19 cellular contexts compared by ENCODE assay signal in the genomic region with DNA sequence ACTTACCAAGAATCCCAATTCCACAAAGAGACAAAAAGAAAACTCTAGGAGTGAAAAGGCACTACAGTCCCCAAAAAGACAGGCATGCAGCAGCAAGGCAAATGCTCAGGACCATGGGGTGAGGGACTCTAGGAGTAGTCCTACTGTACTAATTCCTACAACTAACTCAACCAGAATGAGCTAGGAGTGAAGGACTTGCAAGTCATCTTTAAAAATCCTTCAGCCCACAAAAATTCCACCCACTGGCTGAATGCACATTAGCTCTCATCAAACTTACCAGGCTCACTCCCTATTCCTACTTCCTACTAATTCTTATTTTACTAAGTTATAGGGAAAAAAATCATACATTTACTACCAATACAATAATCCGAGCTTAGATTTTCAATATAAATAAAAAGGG.
"Had no signal": no experiment of that assay in that cellular context is flagged by ENCODE, and none has a peak within 500 bp of the region (broad histone marks: within the 10 kb centered on the region; RNA-seq: fewer than 3 reads in every experiment).

No MANE protein-coding gene starts in this region.

- H3K27ac ChIP-seq: esophagus squamous epithelium, left lung, parathyroid adenoma, right atrium auricular region, spleen, thoracic aorta, tibial nerve, upper lobe of left lung had no signal

- H3K9me3 Mint-ChIP-seq: effector memory CD8-positive, alpha-beta T cell; naive thymus-derived CD8-positive, alpha-beta T cell; stimulated activated naive B cell treated with anti-CD40 and anti-IgM and Interleukin-4, amounts not matched to agents 10 μg/mL and 1 μg/mL and 100 μg/mL, for 72 hours; stimulated activated naive CD8-positive, alpha-beta T cell treated with anti-CD3 and anti-CD28 coated beads, Interleukin-15, Interleukin-2, amounts not matched to agents 100 ng/mL and 50 ng/mL, for 24 hours had no signal

- H3K4me3 ChIP-seq: esophagus squamous epithelium, left lung, right atrium auricular region, spleen, thoracic aorta, tibial nerve, upper lobe of left lung had no signal

- DNase-seq: cerebellar nuclear complex; cortex of kidney; effector memory CD8-positive, alpha-beta T cell; erythroblast; esophagus squamous epithelium; left cardiac atrium; left lung; mesendoderm; midbrain; naive thymus-derived CD8-positive, alpha-beta T cell; spleen; stimulated activated naive B cell treated with anti-CD40 and anti-IgM and Interleukin-4, amounts not matched to agents 10 μg/mL and 1 μg/mL and 100 μg/mL, for 72 hours; upper lobe of left lung had no signal

- H2AFZ ChIP-seq: parathyroid adenoma had no signal

- H3K9ac ChIP-seq: parathyroid adenoma had no signal

- H3K4me3 Mint-ChIP-seq: effector memory CD8-positive, alpha-beta T cell; naive thymus-derived CD8-positive, alpha-beta T cell; stimulated activated naive B cell treated with anti-CD40 and anti-IgM and Interleukin-4, amounts not matched to agents 10 μg/mL and 1 μg/mL and 100 μg/mL, for 72 hours; stimulated activated naive CD8-positive, alpha-beta T cell treated with anti-CD3 and anti-CD28 coated beads, Interleukin-15, Interleukin-2, amounts not matched to agents 100 ng/mL and 50 ng/mL, for 24 hours had no signal

- H3K79me2 ChIP-seq: parathyroid adenoma had no signal

- H3K4me1 Mint-ChIP-seq: naive thymus-derived CD8-positive, alpha-beta T cell; stimulated activated naive B cell treated with anti-CD40 and anti-IgM and Interleukin-4, amounts not matched to agents 10 μg/mL and 1 μg/mL and 100 μg/mL, for 72 hours had no signal

- H3K27ac Mint-ChIP-seq: effector memory CD8-positive, alpha-beta T cell; progenitor cell of endocrine pancreas; stimulated activated naive B cell treated with anti-CD40 and anti-IgM and Interleukin-4, amounts not matched to agents 10 μg/mL and 1 μg/mL and 100 μg/mL, for 72 hours; stimulated activated naive CD8-positive, alpha-beta T cell treated with anti-CD3 and anti-CD28 coated beads, Interleukin-15, Interleukin-2, amounts not matched to agents 100 ng/mL and 50 ng/mL, for 24 hours had no signal

- H3K27me3 Mint-ChIP-seq: effector memory CD8-positive, alpha-beta T cell; naive thymus-derived CD8-positive, alpha-beta T cell; progenitor cell of endocrine pancreas; stimulated activated naive B cell treated with anti-CD40 and anti-IgM and Interleukin-4, amounts not matched to agents 10 μg/mL and 1 μg/mL and 100 μg/mL, for 72 hours; stimulated activated naive CD8-positive, alpha-beta T cell treated with anti-CD3 and anti-CD28 coated beads, Interleukin-15, Interleukin-2, amounts not matched to agents 100 ng/mL and 50 ng/mL, for 24 hours had no signal

- H3K4me1 ChIP-seq: esophagus squamous epithelium, left lung, parathyroid adenoma, right atrium auricular region, spleen, tibial nerve, upper lobe of left lung had no signal

- H3K27me3 ChIP-seq: esophagus squamous epithelium, left lung, right atrium auricular region, spleen, tibial nerve, upper lobe of left lung had no signal

- H3K9me3 ChIP-seq: esophagus squamous epithelium, left lung, right atrium auricular region, spleen, thoracic aorta, tibial nerve, upper lobe of left lung had no signal
